24 cellular contexts compared by ENCODE assay signal in the genomic region with DNA sequence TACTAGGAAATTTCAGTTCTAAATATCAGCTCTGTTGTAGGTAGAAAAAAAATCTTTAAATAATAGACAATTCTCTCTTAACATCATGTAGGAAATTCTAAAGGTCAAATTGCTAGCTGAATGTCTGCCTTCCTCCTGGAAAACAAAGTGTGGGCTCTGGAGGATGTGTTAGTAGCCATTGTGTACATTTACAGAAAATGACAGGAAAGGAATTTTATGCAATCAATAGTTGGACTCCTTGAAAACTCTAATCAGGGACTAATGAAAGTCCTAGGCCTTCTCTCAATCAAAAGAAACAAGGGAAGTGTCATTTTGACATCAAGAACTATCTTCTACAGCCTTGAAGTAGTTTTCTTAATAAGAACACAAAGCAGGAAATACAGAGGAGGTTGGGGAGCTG.
"Had no signal": no experiment of that assay in that cellular context is flagged by ENCODE, and none has a peak within 500 bp of the region (broad histone marks: within the 10 kb centered on the region; RNA-seq: fewer than 3 reads in every experiment).

No MANE protein-coding gene starts in this region.

- H3K4me3 ChIP-seq: cardiac muscle cell, MG63, PC-9 had no signal

- H3K36me3 Mint-ChIP-seq: activated naive CD4-positive, alpha-beta T cell treated with anti-CD3 and anti-CD28 coated beads, Interleukin-2, amount 10 ng/mL, durations not matched to agents 7 days and 5 days; activated naive CD8-positive, alpha-beta T cell treated with anti-CD3 and anti-CD28 coated beads for 36 hours had no signal

- H3K4me2 ChIP-seq: PC-9, SK-N-SH had no signal

- H3K4me3 Mint-ChIP-seq: activated CD8-positive, alpha-beta T cell treated with anti-CD3 and anti-CD28 coated beads for 36 hours; activated naive CD4-positive, alpha-beta T cell treated with anti-CD3 and anti-CD28 coated beads, Interleukin-2, amount 10 ng/mL, durations not matched to agents 7 days and 5 days; activated naive CD8-positive, alpha-beta T cell treated with anti-CD3 and anti-CD28 coated beads for 36 hours; activated T-cell treated with anti-CD3 and anti-CD28 coated beads, Interleukin-2, amount 50 U/mL, for 72 hours had no signal

- H3K27me3 ChIP-seq: brain microvascular endothelial cell, cardiac muscle cell, MG63 had no signal

- H3K9me2 ChIP-seq: SK-N-SH had no signal

- H3K9ac ChIP-seq: SK-N-SH had no signal

- H3K27ac Mint-ChIP-seq: activated CD8-positive, alpha-beta T cell treated with anti-CD3 and anti-CD28 coated beads for 36 hours; activated naive CD4-positive, alpha-beta T cell treated with anti-CD3 and anti-CD28 coated beads, Interleukin-2, amount 10 ng/mL, durations not matched to agents 7 days and 5 days; activated naive CD8-positive, alpha-beta T cell treated with anti-CD3 and anti-CD28 coated beads for 36 hours; activated T-cell treated with anti-CD3 and anti-CD28 coated beads, Interleukin-2, amount 50 U/mL, for 72 hours; activated T-helper 2 cell treated with anti-CD3 and anti-CD28 coated beads, Interferon-gamma antibody, Interleukin-2, Interleukin-4, amounts not matched to agents 10 μg/mL and 5 μg/mL and 100 μg/mL, durations not matched to agents 14 hours and 24 hours and 36 hours had no signal

- H3K4me1 Mint-ChIP-seq: activated naive CD4-positive, alpha-beta T cell treated with anti-CD3 and anti-CD28 coated beads, Interleukin-2, amount 10 ng/mL, durations not matched to agents 7 days and 5 days; activated naive CD8-positive, alpha-beta T cell treated with anti-CD3 and anti-CD28 coated beads for 36 hours had no signal

- H3K9me3 ChIP-seq: MG63, SK-N-SH had no signal

- DNase-seq: activated CD4-positive, alpha-beta T cell treated with anti-CD3 and anti-CD28 coated beads for 4 hours; activated CD8-positive, alpha-beta memory T cell treated with anti-CD3 and anti-CD28 coated beads, Interleukin-2, amount 50 U/mL, for 4 hours; activated CD8-positive, alpha-beta T cell treated with anti-CD3 and anti-CD28 coated beads for 36 hours; activated gamma-delta T cell treated with Interleukin-2 at 50 U/mL for 16 hours; activated naive CD4-positive, alpha-beta T cell treated with anti-CD3 and anti-CD28 coated beads, Interleukin-2, amount 10 ng/mL, durations not matched to agents 7 days and 5 days; activated naive CD8-positive, alpha-beta T cell treated with anti-CD3 and anti-CD28 coated beads for 36 hours; activated T-cell treated with anti-CD3 and anti-CD28 coated beads, Interleukin-2, amount 50 U/mL, for 72 hours; brain microvascular endothelial cell; IMR-90; KG1; MG63; MV-4-11; NCI-H1092 treated with DMSO at 0.1 percent for 48 hours; NCI-H1436 treated with DMSO at 0.1 percent for 48 hours; NCI-H187; NCI-H2081 treated with DMSO at 0.1 percent for 48 hours; NCI-H2171 treated with DMSO at 0.1 percent for 48 hours; NCI-H446 treated with DMSO at 0.1 percent for 48 hours; NCI-H524 treated with DMSO at 0.1 percent for 48 hours; PC-9; SK-N-SH; T-helper 1 cell had no signal

- H3K9me3 Mint-ChIP-seq: activated CD8-positive, alpha-beta T cell treated with anti-CD3 and anti-CD28 coated beads for 36 hours; activated naive CD4-positive, alpha-beta T cell treated with anti-CD3 and anti-CD28 coated beads, Interleukin-2, amount 10 ng/mL, durations not matched to agents 7 days and 5 days; activated naive CD8-positive, alpha-beta T cell treated with anti-CD3 and anti-CD28 coated beads for 36 hours; activated T-cell treated with anti-CD3 and anti-CD28 coated beads, Interleukin-2, amount 50 U/mL, for 72 hours; activated T-helper 2 cell treated with anti-CD3 and anti-CD28 coated beads, Interferon-gamma antibody, Interleukin-2, Interleukin-4, amounts not matched to agents 10 μg/mL and 5 μg/mL and 100 μg/mL, durations not matched to agents 14 hours and 24 hours and 36 hours had no signal

- H3K36me3 ChIP-seq: brain microvascular endothelial cell, cardiac muscle cell, MG63 had no signal

- H3K27ac ChIP-seq: brain microvascular endothelial cell, cardiac muscle cell, PC-9 had no signal

- H3K27me3 Mint-ChIP-seq: activated CD8-positive, alpha-beta T cell treated with anti-CD3 and anti-CD28 coated beads for 36 hours; activated naive CD4-positive, alpha-beta T cell treated with anti-CD3 and anti-CD28 coated beads, Interleukin-2, amount 10 ng/mL, durations not matched to agents 7 days and 5 days; activated naive CD8-positive, alpha-beta T cell treated with anti-CD3 and anti-CD28 coated beads for 36 hours had no signal
